1 cellular context compared by ENCODE assay signal in the genomic region with DNA sequence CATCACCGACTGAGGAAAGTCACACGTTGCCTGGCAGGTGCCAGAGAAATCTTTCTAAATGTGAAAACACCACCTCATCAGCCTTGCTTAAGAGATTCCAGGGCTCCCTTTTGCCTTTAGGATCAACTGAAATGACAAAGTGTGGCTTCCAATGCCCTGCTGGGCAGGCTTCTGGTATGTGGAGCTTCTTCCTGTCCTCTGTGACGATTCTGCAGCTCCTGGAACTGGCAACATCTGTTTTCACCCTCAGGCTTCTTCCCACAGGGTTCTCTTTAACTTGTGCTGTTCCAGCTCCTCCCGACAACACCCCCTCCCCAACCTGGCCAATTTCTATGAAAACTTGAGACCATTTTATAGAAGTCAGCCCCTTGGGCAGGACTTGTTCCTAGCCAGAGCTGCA.
TF ChIP-seq lines count a peak whose summit lies in the region.

No MANE protein-coding gene starts in this region.

TF ChIP-seq in H1, 55 proteins besides CTCF, POLR2A, EP300 and RAD21:
- TF ChIP-seq BCL11A (IDR thresholded peaks at IDR 0.05; ENCODE audit: low read depth in 2 of 2, low read length in 2 of 2): no peak
- TF ChIP-seq NRF1 (IDR thresholded peaks at IDR 0.05; ENCODE audit: low read depth, low read length): no peak
- no peak for TF ChIP-seq SIX5 (IDR thresholded peaks at IDR 0.05; ENCODE audit: low read depth, low read length)
- TF ChIP-seq ZNF274 (IDR thresholded peaks at IDR 0.05; ENCODE audit: borderline replicate concordance, extremely low read depth, low read length): no peak
- TF ChIP-seq FOSL1 (IDR thresholded peaks at IDR 0.05; ENCODE audit: insufficient read depth, low read depth, low read length): no peak
- TF ChIP-seq CHD1 (IDR thresholded peaks at IDR 0.05; ENCODE audit: low read depth, low read length): no peak
- TF ChIP-seq SAP30 (IDR thresholded peaks at IDR 0.05; ENCODE audit: insufficient read depth, insufficient replicate concordance, low read length): no peak
- no peak for TF ChIP-seq SIN3A (conservative IDR thresholded peaks at IDR 0.05 in 1 of 2, IDR thresholded peaks at IDR 0.05 in 1 of 2; ENCODE audit: low read depth in 1 of 2, low read length in 2 of 2)
